18 cellular contexts compared by ENCODE assay signal in the genomic region with DNA sequence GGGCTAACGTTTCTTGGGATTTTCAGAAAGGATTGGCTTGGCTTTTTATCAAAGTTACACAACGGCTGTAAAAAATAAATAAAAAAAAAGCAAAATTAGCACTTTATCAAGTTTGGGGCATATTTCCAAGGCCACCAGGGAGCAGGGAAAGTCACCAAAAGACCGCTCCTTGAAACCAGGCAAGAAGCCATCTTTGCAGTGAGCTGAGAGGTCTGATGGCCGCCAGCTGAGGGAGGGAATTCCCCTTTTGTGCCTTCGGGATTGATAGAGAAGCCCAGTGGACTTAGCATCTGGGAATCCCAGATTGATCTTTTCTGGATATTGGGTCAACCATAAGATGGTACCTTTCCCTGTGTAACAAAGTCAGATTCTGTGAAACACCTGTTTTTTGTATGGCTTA.
"Had no signal": no experiment of that assay in that cellular context is flagged by ENCODE, and none has a peak within 500 bp of the region (broad histone marks: within the 10 kb centered on the region; RNA-seq: fewer than 3 reads in every experiment).

No MANE protein-coding gene starts in this region.

- H3K9me3 ChIP-seq: breast epithelium, heart right ventricle, prostate gland, sigmoid colon, SJSA1, stomach had no signal

- H3K4me3 ChIP-seq: breast epithelium, prostate gland, sigmoid colon, SJSA1, stomach had no signal

- H3K27me3 ChIP-seq: breast epithelium, heart right ventricle, sigmoid colon, SJSA1, stomach had no signal

- H3K27ac Mint-ChIP-seq: activated CD8-positive, alpha-beta memory T cell treated with anti-CD3 and anti-CD28 coated beads, Interleukin-2, amount 10 ng/mL, durations not matched to agents 7 days and 5 days; activated naive CD4-positive, alpha-beta T cell treated with anti-CD3 and anti-CD28 coated beads, Interleukin-2, amount 50 U/mL, for 72 hours; activated T-cell treated with anti-CD3 and anti-CD28 coated beads, Interleukin-2, amount 50 U/mL, for 24 hours; naive thymus-derived CD4-positive, alpha-beta T cell; T-helper 2 cell treated with Interferon-gamma antibody and Interleukin-4, amounts not matched to agents 5 μg/mL and 100 μg/mL, for 36 hours had no signal

- H3K4me1 ChIP-seq: prostate gland had no signal

- H3K9me3 Mint-ChIP-seq: activated T-cell treated with anti-CD3 and anti-CD28 coated beads, Interleukin-2, amount 50 U/mL, for 24 hours; T-helper 2 cell treated with Interferon-gamma antibody and Interleukin-4, amounts not matched to agents 5 μg/mL and 100 μg/mL, for 36 hours had no signal

- DNase-seq: activated CD8-positive, alpha-beta memory T cell treated with anti-CD3 and anti-CD28 coated beads, Interleukin-2, amount 10 ng/mL, durations not matched to agents 7 days and 5 days; activated effector memory CD4-positive, alpha-beta T cell treated with anti-CD3 and anti-CD28 coated beads, Interleukin-2, amount 50 U/mL, for 16 hours; activated T-cell treated with anti-CD3 and anti-CD28 coated beads, Interleukin-2, amount 50 U/mL, for 24 hours; midbrain; naive thymus-derived CD4-positive, alpha-beta T cell; nucleus accumbens; sigmoid colon; stimulated activated CD4-positive, alpha-beta T cell treated with anti-CD3 and anti-CD28 coated beads, Interleukin-4, amount 100 ng/mL, for 1 hour; stomach; SW 1271; trophoblast cell had no signal

- H3K27me3 Mint-ChIP-seq: activated CD8-positive, alpha-beta memory T cell treated with anti-CD3 and anti-CD28 coated beads, Interleukin-2, amount 10 ng/mL, durations not matched to agents 7 days and 5 days; activated T-cell treated with anti-CD3 and anti-CD28 coated beads, Interleukin-2, amount 50 U/mL, for 24 hours; naive thymus-derived CD4-positive, alpha-beta T cell had no signal

- H3K4me3 Mint-ChIP-seq: activated CD8-positive, alpha-beta memory T cell treated with anti-CD3 and anti-CD28 coated beads, Interleukin-2, amount 10 ng/mL, durations not matched to agents 7 days and 5 days; activated T-cell treated with anti-CD3 and anti-CD28 coated beads, Interleukin-2, amount 50 U/mL, for 24 hours; T-helper 2 cell treated with Interferon-gamma antibody and Interleukin-4, amounts not matched to agents 5 μg/mL and 100 μg/mL, for 36 hours had no signal

- H3K4me1 Mint-ChIP-seq: activated CD8-positive, alpha-beta memory T cell treated with anti-CD3 and anti-CD28 coated beads, Interleukin-2, amount 10 ng/mL, durations not matched to agents 7 days and 5 days had no signal

- H3K36me3 ChIP-seq: breast epithelium, heart right ventricle, prostate gland, sigmoid colon, SJSA1, stomach had no signal

- H3K27ac ChIP-seq: heart right ventricle, prostate gland, sigmoid colon, SJSA1, stomach had no signal

- ATAC-seq: activated CD4-positive, CD25-positive, alpha-beta regulatory T cell treated with anti-CD3 and anti-CD28 coated beads, Interleukin-2, amount 50 U/mL, for 24 hours; activated CD8-positive, alpha-beta memory T cell treated with anti-CD3 and anti-CD28 coated beads, Interleukin-2, amount 10 ng/mL, durations not matched to agents 7 days and 5 days; activated naive CD4-positive, alpha-beta T cell treated with anti-CD3 and anti-CD28 coated beads, Interleukin-2, amount 50 U/mL, for 72 hours; naive thymus-derived CD4-positive, alpha-beta T cell had no signal
